22 cellular contexts compared by ENCODE assay signal in the genomic region with DNA sequence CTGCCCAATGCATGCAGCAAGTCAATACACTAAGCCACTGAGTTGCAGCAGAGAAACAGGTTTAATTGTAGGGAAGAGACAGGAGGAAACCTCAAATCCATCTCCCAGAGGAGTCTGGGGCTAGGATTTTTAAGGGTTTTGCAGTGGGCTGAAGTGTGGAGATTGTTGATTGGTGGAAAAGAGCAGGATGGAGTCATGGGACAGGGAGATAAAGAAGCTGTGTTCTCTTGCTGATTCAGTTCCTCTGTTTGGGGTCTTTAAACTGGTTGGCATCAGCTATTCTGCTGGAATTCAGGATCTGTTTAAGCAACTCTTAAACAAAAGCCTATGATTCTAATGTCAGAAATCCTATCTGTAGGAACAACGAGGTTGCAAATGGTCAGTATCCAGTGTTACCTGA.
"Had no signal": no experiment of that assay in that cellular context is flagged by ENCODE, and none has a peak within 500 bp of the region (broad histone marks: within the 10 kb centered on the region; RNA-seq: fewer than 3 reads in every experiment).

No MANE protein-coding gene starts in this region.

- H3K27me3 ChIP-seq: adrenal gland, ascending aorta, brain microvascular endothelial cell, foreskin keratinocyte, neutrophil, ovary, upper lobe of right lung had no signal

- H3K4me3 ChIP-seq: adrenal gland, ascending aorta, left ventricle myocardium inferior, ovary, prostate gland, upper lobe of right lung had no signal

- H3K9me3 ChIP-seq: adrenal gland, ascending aorta, left ventricle myocardium inferior, neutrophil, ovary, prostate gland, upper lobe of right lung had no signal

- H3K27ac ChIP-seq: adrenal gland, ascending aorta, brain microvascular endothelial cell, foreskin keratinocyte, left ventricle myocardium inferior, neutrophil, ovary, prostate gland, upper lobe of right lung had no signal

- ATAC-seq: foreskin keratinocyte, T-cell, upper lobe of right lung had no signal

- FAIRE-seq: colon, TTC549 had no signal

- H3K4me3 Mint-ChIP-seq: activated CD4-positive, alpha-beta memory T cell treated with anti-CD3 and anti-CD28 coated beads for 36 hours; activated naive CD4-positive, alpha-beta T cell treated with anti-CD3 and anti-CD28 coated beads, Interleukin-2, amount 50 U/mL, for 24 hours; mesothelial cell of epicardium; nephron; T-cell had no signal

- H3K27me3 Mint-ChIP-seq: activated CD4-positive, alpha-beta memory T cell treated with anti-CD3 and anti-CD28 coated beads for 36 hours; activated naive CD4-positive, alpha-beta T cell treated with anti-CD3 and anti-CD28 coated beads, Interleukin-2, amount 50 U/mL, for 24 hours; T-cell had no signal

- H3K27ac Mint-ChIP-seq: activated CD4-positive, alpha-beta memory T cell treated with anti-CD3 and anti-CD28 coated beads for 36 hours; activated naive CD4-positive, alpha-beta T cell treated with anti-CD3 and anti-CD28 coated beads, Interleukin-2, amount 50 U/mL, for 24 hours; nephron had no signal

- H3K4me1 Mint-ChIP-seq: nephron had no signal

- H3K9me3 Mint-ChIP-seq: activated CD4-positive, alpha-beta memory T cell treated with anti-CD3 and anti-CD28 coated beads for 36 hours; activated naive CD4-positive, alpha-beta T cell treated with anti-CD3 and anti-CD28 coated beads, Interleukin-2, amount 50 U/mL, for 24 hours; mesothelial cell of epicardium; nephron; T-cell had no signal

- DNase-seq: activated CD4-positive, alpha-beta memory T cell treated with anti-CD3 and anti-CD28 coated beads for 36 hours; activated gamma-delta T cell treated with Interleukin-2 at 50 U/mL for 16 hours; adrenal gland; brain microvascular endothelial cell; central memory CD4-positive, alpha-beta T cell; effector memory CD4-positive, alpha-beta T cell; foreskin keratinocyte; left ventricle myocardium inferior; ovary; stimulated activated CD4-positive, alpha-beta T cell treated with anti-CD3 and anti-CD28 coated beads, Interleukin-2, amount 100 ng/mL, for 48 hours; stimulated activated CD8-positive, alpha-beta memory T cell treated with anti-CD3 and anti-CD28 coated beads, Interleukin-4, amount 100 ng/mL, for 48 hours; stimulated activated naive CD4-positive, alpha-beta T cell; T-cell; upper lobe of right lung had no signal

- H3K36me3 Mint-ChIP-seq: activated CD4-positive, alpha-beta memory T cell treated with anti-CD3 and anti-CD28 coated beads for 36 hours; mesothelial cell of epicardium had no signal

- H3K4me1 ChIP-seq: adrenal gland, ascending aorta, foreskin keratinocyte, left ventricle myocardium inferior, prostate gland, upper lobe of right lung had no signal

- H3K36me3 ChIP-seq: adrenal gland, ascending aorta, brain microvascular endothelial cell, left ventricle myocardium inferior, ovary, prostate gland, upper lobe of right lung had no signal
